Comparison of ENCODE assay signal across 16 cellular contexts in genomic region chr1:33390550-33390949, GRCh38. TPM values are rescaled to one million over a fixed set of nuclear protein-coding genes. Genes with fewer than 3 reads are reported as not detected.
DNase-seq lines count a peak whose midpoint lies in the region; ATAC-seq, FAIRE-seq and TF ChIP-seq lines count a peak whose summit lies in the region.
"Had no signal": no experiment of that assay in that cellular context is flagged by ENCODE, and none has a peak within 500 bp of the region (broad histone marks: within the 10 kb centered on the region; RNA-seq: fewer than 3 reads in every experiment).

No MANE protein-coding gene starts in this region.

- H3K4me3 ChIP-seq in A549, result no peak overlapping the region
- no peak overlapping the region for H3K4me3 ChIP-seq in brain microvascular endothelial cell (ENCODE audit: low read depth, low read length)
- H3K4me3 ChIP-seq in gastroesophageal sphincter, result no peak overlapping the region

- H3K27ac ChIP-seq in A549 (no peak overlapping the region), brain microvascular endothelial cell (peak overlapping the region; percentile 92), gastroesophageal sphincter (peak overlapping the region in 3 of 4 donors; percentile 67 to 77 (median 70))

- H3K36me3 ChIP-seq in brain microvascular endothelial cell (replicated peaks), result no peaks in the 10 kb centered on the region
- H3K36me3 ChIP-seq in gastroesophageal sphincter, result no peaks in the 10 kb centered on the region

- POLR2A ChIA-PET in A549 (lab: Yijun Ruan, JAX), result no interaction called here

- TF ChIP-seq POLR2A in A549 (IDR thresholded peaks at IDR 0.05; ENCODE audit: low read length), result no peak
- TF ChIP-seq POLR2A in gastroesophageal sphincter (IDR thresholded peaks at IDR 0.05), result no peak
- TF ChIP-seq POLR2A in erythroblast (IDR thresholded peaks at IDR 0.05; ENCODE audit: low read length), result no peak

- TF ChIP-seq EP300 in A549 (IDR thresholded peaks at IDR 0.05), result no peak
- TF ChIP-seq EP300 in gastroesophageal sphincter (IDR thresholded peaks at IDR 0.05), result no peak

- WGBS in A549 (ENCODE audit: missing lambda C conversion rate), result 12% methylated on average over 2 of the region's 2 CpGs
- 37 to 46% methylated on average over 2 of the region's 2 CpGs for WGBS in gastroesophageal sphincter (ENCODE audit: low coverage in 1 of 2), 2 donors

- no peak overlapping the region for H3K4me2 ChIP-seq in A549

- CTCF ChIA-PET in A549 (lab: Yijun Ruan, JAX), result interaction anchor here (1.5 to 2.4 kb wide), 2 partner anchors 17 to 21 kb away, joined by 4 to 5 read pairs; no protein-coding TSS in a partner anchor

- TF ChIP-seq RAD21 in A549 (conservative IDR thresholded peaks at IDR 0.05 in 1 of 2, IDR thresholded peaks at IDR 0.05 in 1 of 2), result no peak

- in situ Hi-C loops in brain microvascular endothelial cell (cut with HindIII; ENCODE audit: low pct_ligation_motif_present, low sequenced_read_pairs), result no loop called here

- H3K27me3 ChIP-seq in brain microvascular endothelial cell (replicated peaks) (no peaks in the 10 kb centered on the region), gastroesophageal sphincter (no peaks in the 10 kb centered on the region)

- ATAC-seq in A549 (no peak), gastroesophageal sphincter (no peak), HG03521 (IDR thresholded peaks at IDR 0.05; ENCODE audit: unreplicated experiment) (no peak)
- ATAC-seq: activated naive CD8-positive, alpha-beta T cell treated with anti-CD3 and anti-CD28 coated beads, Interleukin-2, amount 50 U/mL, for 24 hours; activated T-helper 17 cell treated with anti-CD3 and anti-CD28 coated beads, Interleukin-2, amount 50 U/mL, for 72 hours had no signal

- FAIRE-seq in A549 (lab: Jason Lieb, UNC), result no peak

- H3K4me1 ChIP-seq in A549, result no peaks in the 10 kb centered on the region
- H3K4me1 ChIP-seq in gastroesophageal sphincter, result peaks cover 7 to 56% (median 15%) of the 10 kb centered on the region in 3 donors

- DNase-seq in A549 (ENCODE audit: low read depth in 1 of 2, low spot score in 1 of 2), result no peak
- peak; percentile 96 for DNase-seq in HCEC 1CT
- peak; percentile 65 for DNase-seq in brain microvascular endothelial cell
- no peak for DNase-seq in erythroblast (lab: John Stamatoyannopoulos, UW)
- DNase-seq in NCI-H524 (lab: John Stamatoyannopoulos, UW), result no peak
- DNase-seq in stimulated activated CD8-positive, alpha-beta memory T cell treated with anti-CD3 and anti-CD28 coated beads, Interleukin-4, amount 100 ng/mL, for 48 hours, result no peak
- DNase-seq: activated CD4-positive, alpha-beta T cell treated with anti-CD3 and anti-CD28 coated beads for 1 hour; activated naive CD8-positive, alpha-beta T cell treated with anti-CD3 and anti-CD28 coated beads, Interleukin-2, amount 50 U/mL, for 24 hours; endodermal cell; immature natural killer cell; NCI-H2029 treated with DMSO at 0.1 percent for 48 hours; NCI-H446 treated with DMSO at 0.1 percent for 48 hours; SIG-M5 had no signal

- TF ChIP-seq CTCF in A549 (IDR thresholded peaks at IDR 0.05), result no peak
- TF ChIP-seq CTCF in brain microvascular endothelial cell (IDR thresholded peaks at IDR 0.05; ENCODE audit: low read depth, low read length, missing control alignments), result no peak
- TF ChIP-seq CTCF in gastroesophageal sphincter (IDR thresholded peaks at IDR 0.05), result no peak

- H3K9me3 ChIP-seq in A549, result no peaks in the 10 kb centered on the region
- no peaks in the 10 kb centered on the region for H3K9me3 ChIP-seq in gastroesophageal sphincter

TF ChIP-seq in A549, 52 proteins besides CTCF, POLR2A, EP300 and RAD21:
- TF ChIP-seq CBX2 (IDR thresholded peaks at IDR 0.05; ENCODE audit: borderline replicate concordance, low read depth) (no peak), KDM1A (IDR thresholded peaks at IDR 0.05; ENCODE audit: low read depth) (no peak), CHD4 (IDR thresholded peaks at IDR 0.05; ENCODE audit: borderline replicate concordance) (no peak), ZSCAN20 (CRISPR knock-in tag; IDR thresholded peaks at IDR 0.05) (no peak), EHF (CRISPR knock-in tag; IDR thresholded peaks at IDR 0.05) (no peak), MAFK (IDR thresholded peaks at IDR 0.05; ENCODE audit: partially characterized antibody) (peak; percentile 82), FOSL2 (IDR thresholded peaks at IDR 0.05) (no peak), FOSL2 (CRISPR knock-in tag; IDR thresholded peaks at IDR 0.05) (no peak)

RNA-seq across cellular contexts. Expression of gene PHC2, which starts 40.3 kb away (rescaled TPM):
- 33.2 and 42.3 TPM in 2 replicates for polyA plus RNA-seq in A549 (2011; rRNA removed)
- 47.3 and 54.9 TPM in 2 replicates for polyA plus RNA-seq in A549 (2012; cell fraction: cytosol; rRNA removed)
- polyA plus RNA-seq in A549 (2012; cell fraction: nucleus; rRNA removed), result 45.2 and 48.9 TPM in 2 replicates
- polyA plus RNA-seq in A549 (2017; fragmentation: RNase III; extraction: RNeasy Plus Mini Kit Qiagen cat#74134 plus additional on column Dnase treatment), result 29.9 to 34.8 TPM (median 33.7 TPM) in 3 replicates
- 40.5 and 46.5 TPM in 2 replicates for polyA minus RNA-seq in A549 (2011; rRNA and poly(A)+ RNA removed)
- total RNA-seq in gastroesophageal sphincter, result 100 to 1,000 TPM in 3 of 4 donors, 10 to 100 TPM in 1; 99.8 to 223 (median 181) TPM

Comparison
In these comparisons a context has a peak if more than half of its experiments do, and no peak if none do; other contexts are left out.
1. DNase-seq: peak in HCEC 1CT (single experiment) and brain microvascular endothelial cell (single experiment); none in A549 (0 of 2), erythroblast (0 of 2), NCI-H524 (0 of 2) and stimulated activated CD8-positive, alpha-beta memory T cell treated with anti-CD3 and anti-CD28 coated beads, Interleukin-4, amount 100 ng/mL, for 48 hours (single experiment).
2. H3K27ac ChIP-seq: peak in brain microvascular endothelial cell (single experiment) and gastroesophageal sphincter (3 of 4); none in A549 (0 of 2).